ENCODE assay signal across 9 cellular contexts in the genomic region with DNA sequence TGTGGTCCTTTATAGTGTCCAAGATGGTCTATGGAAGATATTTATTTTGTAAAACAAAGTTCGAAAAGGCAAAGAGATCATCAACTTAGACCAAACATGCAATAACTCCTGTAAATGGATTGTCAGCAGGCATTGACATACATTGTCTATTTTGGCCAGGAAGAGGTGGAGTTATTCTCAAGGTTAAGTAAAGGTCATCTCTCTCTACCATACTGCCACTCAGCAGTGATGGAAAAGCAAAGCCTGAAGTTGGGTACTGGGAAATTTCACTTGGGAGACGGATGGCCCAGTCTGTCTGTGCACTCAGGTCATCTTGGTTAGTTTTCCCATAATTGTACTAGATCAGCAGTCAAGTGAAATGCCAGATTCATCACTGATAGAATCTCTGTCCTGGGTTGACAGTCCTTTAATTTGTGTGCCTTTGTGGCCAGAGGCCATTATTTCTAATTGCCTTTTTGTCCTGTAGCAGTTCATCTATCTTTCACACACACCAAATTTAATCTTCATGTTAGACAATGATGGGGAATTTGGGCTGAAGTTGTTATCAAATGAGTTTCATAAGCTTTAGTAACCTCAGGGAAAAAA. TPM values are rescaled to one million over a fixed set of nuclear protein-coding genes. Genes with fewer than 3 reads are reported as not detected.
"Had no signal": no experiment of that assay in that cellular context is flagged by ENCODE, and none has a peak within 500 bp of the region (broad histone marks: within the 10 kb centered on the region; RNA-seq: fewer than 3 reads in every experiment).

No MANE protein-coding gene starts in this region.

- H3K4me2 ChIP-seq: GM23338 had no signal

- H2AFZ ChIP-seq: GM23338 had no signal

- H3K4me3 Mint-ChIP-seq: GM23338, H9 had no signal

- H3K4me3 ChIP-seq: GM23338 had no signal

- H3K27ac ChIP-seq: HL-60 had no signal

- FAIRE-seq: H1, H54 had no signal

- ATAC-seq: GM23338 had no signal

- H3K27ac Mint-ChIP-seq: GM23338, H9 had no signal

- DNase-seq: H9, HCEC 1CT, IMR-90, KBM-7 had no signal

RNA-seq across cellular contexts. Expression of a gene that starts 48.9 kb away (rescaled TPM):
- total RNA-seq: HT1080, IMR-90 had no signal
